ENCODE assay signal across 10 cellular contexts in genomic region chr3:66473181-66473580, GRCh38. TPM values are rescaled to one million over a fixed set of nuclear protein-coding genes. Genes with fewer than 3 reads are reported as not detected.
DNase-seq lines count a peak whose midpoint lies in the region; ATAC-seq and TF ChIP-seq lines count a peak whose summit lies in the region.
"Had no signal": no experiment of that assay in that cellular context is flagged by ENCODE, and none has a peak within 500 bp of the region (broad histone marks: within the 10 kb centered on the region; RNA-seq: fewer than 3 reads in every experiment).

No MANE protein-coding gene starts in this region.

- H3K9me3 Mint-ChIP-seq in activated CD4-positive, alpha-beta T cell treated with anti-CD3 and anti-CD28 coated beads for 36 hours (ENCODE audit: low read depth), result no peaks in the 10 kb centered on the region
- H3K9me3 Mint-ChIP-seq in stimulated activated memory B cell treated with anti-CD40 and anti-IgM and Interleukin-4, amounts not matched to agents 10 μg/mL and 1 μg/mL and 100 μg/mL, for 72 hours, result no peaks in the 10 kb centered on the region

- H3K27ac Mint-ChIP-seq in activated CD4-positive, alpha-beta T cell treated with anti-CD3 and anti-CD28 coated beads for 36 hours, result peak overlapping the region; percentile 92
- peak overlapping the region; percentile 75 for H3K27ac Mint-ChIP-seq in stimulated activated memory B cell treated with anti-CD40 and anti-IgM and Interleukin-4, amounts not matched to agents 10 μg/mL and 1 μg/mL and 100 μg/mL, for 72 hours

- ATAC-seq in activated CD4-positive, alpha-beta T cell treated with anti-CD3 and anti-CD28 coated beads for 36 hours, result no peak
- no peak for ATAC-seq in stimulated activated memory B cell treated with anti-CD40 and anti-IgM and Interleukin-4, amounts not matched to agents 10 μg/mL and 1 μg/mL and 100 μg/mL, for 72 hours

- TF ChIP-seq CTCF in VCaP (conservative IDR thresholded peaks at IDR 0.05), result no peak
- TF ChIP-seq CTCF in fibroblast of the aortic adventitia (IDR thresholded peaks at IDR 0.05; ENCODE audit: insufficient read depth, low read length), result no peak
- no peak for TF ChIP-seq CTCF in foreskin fibroblast (IDR thresholded peaks at IDR 0.05; ENCODE audit: low read depth, low read length)

- H3K27ac ChIP-seq in VCaP, result peak overlapping the region; percentile 96

- CTCF ChIA-PET in activated CD4-positive, alpha-beta T cell treated with anti-CD3 and anti-CD28 coated beads for 36 hours (lab: Charles Lee), result interaction anchor here (0.7 to 1.8 kb wide), 4 partner anchors 17 to 526 kb away, joined by 3 to 6 read pairs (median 4); no protein-coding TSS in a partner anchor

- H3K36me3 Mint-ChIP-seq in activated CD4-positive, alpha-beta T cell treated with anti-CD3 and anti-CD28 coated beads for 36 hours (ENCODE audit: low read depth), result peaks cover 8% of the 10 kb centered on the region
- H3K36me3 Mint-ChIP-seq in stimulated activated memory B cell treated with anti-CD40 and anti-IgM and Interleukin-4, amounts not matched to agents 10 μg/mL and 1 μg/mL and 100 μg/mL, for 72 hours, result peaks cover 5% of the 10 kb centered on the region

- intact Hi-C loops in activated CD4-positive, alpha-beta T cell treated with anti-CD3 and anti-CD28 coated beads for 36 hours (cut with DNase I, micrococcal nuclease), result loop anchor here (1.0 to 10.0 kb wide), 5 partner anchors 8 to 1182 kb away; partner anchors contain the start of genes SLC25A26 (in 1 of the 2) and SUCLG2 (in 1 of the 2)

- H3K27me3 Mint-ChIP-seq in activated CD4-positive, alpha-beta T cell treated with anti-CD3 and anti-CD28 coated beads for 36 hours, result no peaks in the 10 kb centered on the region
- H3K27me3 Mint-ChIP-seq in stimulated activated memory B cell treated with anti-CD40 and anti-IgM and Interleukin-4, amounts not matched to agents 10 μg/mL and 1 μg/mL and 100 μg/mL, for 72 hours, result peaks cover 17% of the 10 kb centered on the region

- peak overlapping the region; percentile 56 for H3K4me3 Mint-ChIP-seq in activated CD4-positive, alpha-beta T cell treated with anti-CD3 and anti-CD28 coated beads for 36 hours
- H3K4me3 Mint-ChIP-seq in stimulated activated memory B cell treated with anti-CD40 and anti-IgM and Interleukin-4, amounts not matched to agents 10 μg/mL and 1 μg/mL and 100 μg/mL, for 72 hours, result no peak overlapping the region

- no peak for DNase-seq in activated CD4-positive, alpha-beta T cell treated with anti-CD3 and anti-CD28 coated beads for 36 hours
- no peak for DNase-seq in activated CD4-positive, alpha-beta T cell treated with anti-CD3 and anti-CD28 coated beads, Interleukin-2, amount 50 U/mL, for 48 hours
- peak; percentile 47 for DNase-seq in fibroblast of the aortic adventitia (ENCODE audit: low read depth)
- DNase-seq in NCI-H2196 (lab: John Stamatoyannopoulos, UW; ENCODE audit: unreplicated experiment), result no peak
- no peak for DNase-seq in foreskin fibroblast
- no peak for DNase-seq in NCI-H2227 (lab: John Stamatoyannopoulos, UW; ENCODE audit: unreplicated experiment)
- DNase-seq: NCI-H1105, SW 1271 had no signal

- POLR2A ChIA-PET in activated CD4-positive, alpha-beta T cell treated with anti-CD3 and anti-CD28 coated beads for 36 hours (lab: Charles Lee), result interaction anchor here (0.9 to 1.6 kb wide), 2 partner anchors 20 to 26 kb away, joined by 3 to 5 read pairs; no protein-coding TSS in a partner anchor

- H3K4me1 Mint-ChIP-seq in activated CD4-positive, alpha-beta T cell treated with anti-CD3 and anti-CD28 coated beads for 36 hours, result peaks cover 67% of the 10 kb centered on the region
- peaks cover 36% of the 10 kb centered on the region for H3K4me1 Mint-ChIP-seq in stimulated activated memory B cell treated with anti-CD40 and anti-IgM and Interleukin-4, amounts not matched to agents 10 μg/mL and 1 μg/mL and 100 μg/mL, for 72 hours

- H3K4me3 ChIP-seq in fibroblast of the aortic adventitia (ENCODE audit: low read depth, low read length), result peak overlapping the region; percentile 8
- peak overlapping the region in 1 of 2 donors; percentile 25 for H3K4me3 ChIP-seq in foreskin fibroblast (ENCODE audit: low read depth in 1 of 2, low read length in 2 of 2)

RNA-seq across cellular contexts. Expression of gene LRIG1, which starts 27.6 kb away (rescaled TPM):
- 10 to 100 TPM; 19.1 to 22.7 TPM for total RNA-seq in activated CD4-positive, alpha-beta T cell treated with anti-CD3 and anti-CD28 coated beads for 36 hours
- total RNA-seq in fibroblast of the aortic adventitia (ENCODE audit: low replicate concordance), result 3.9 and 26.4 TPM in 2 replicates
